Comparison of ENCODE assay signal across 20 cellular contexts in the genomic region with DNA sequence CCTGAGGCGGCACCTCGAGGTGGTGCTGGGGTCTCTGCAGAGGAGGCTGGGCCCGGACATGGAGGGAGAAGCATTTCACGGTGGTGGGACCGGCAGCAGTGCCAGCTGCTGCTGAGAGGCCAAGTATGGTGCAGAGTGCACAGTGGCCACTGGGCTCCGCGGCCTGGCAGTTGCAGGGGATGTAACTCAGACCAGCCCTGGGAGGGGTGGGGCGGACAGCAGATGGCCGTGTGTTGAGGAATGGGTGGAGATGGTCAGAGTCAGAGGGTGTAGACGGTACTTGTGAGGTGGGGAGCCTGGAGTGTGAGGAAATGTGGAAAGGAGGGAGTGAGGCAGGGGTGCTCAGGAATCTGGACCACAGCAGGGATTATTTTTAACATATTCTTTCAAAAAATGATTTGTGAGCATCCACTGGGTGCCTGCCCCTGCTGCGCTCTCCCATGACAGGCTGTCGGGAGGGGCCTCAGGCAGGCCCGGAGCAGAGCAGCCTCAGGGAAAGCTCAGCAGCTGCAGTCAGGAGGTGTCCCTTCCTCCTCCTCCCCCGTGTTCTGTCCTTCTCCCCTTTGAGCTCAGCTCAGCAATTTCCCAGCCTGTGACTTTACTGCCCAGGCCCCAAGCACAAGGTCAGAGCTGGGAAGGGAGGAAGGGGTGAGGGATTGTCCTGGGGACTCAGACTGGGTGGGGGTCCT.
DNase-seq lines count a peak whose midpoint lies in the region; ATAC-seq, FAIRE-seq and TF ChIP-seq lines count a peak whose summit lies in the region.
"Had no signal": no experiment of that assay in that cellular context is flagged by ENCODE, and none has a peak within 500 bp of the region (broad histone marks: within the 10 kb centered on the region; RNA-seq: fewer than 3 reads in every experiment).

No MANE protein-coding gene starts in this region.

- H3K4ac ChIP-seq in H9 (ENCODE audit: low read depth, low read length) = no peak overlapping the region

- intact Hi-C loops in activated CD4-positive, alpha-beta T cell treated with anti-CD3 and anti-CD28 coated beads for 36 hours (cut with DNase I, micrococcal nuclease) = no loop called here

- H4K8ac ChIP-seq in H9 (replicated peaks; ENCODE audit: insufficient read length, low read depth, low read length) = no peak overlapping the region

- no peak overlapping the region for H2BK20ac ChIP-seq in H9 (ENCODE audit: low read depth, low read length, poor library complexity, severe bottlenecking)

- no peak overlapping the region for H2AK5ac ChIP-seq in H9 (ENCODE audit: insufficient read length, low read length)

- no peak overlapping the region for H4K5ac ChIP-seq in H9 (ENCODE audit: insufficient read length, low read depth, low read length)

- CTCF ChIA-PET in activated CD4-positive, alpha-beta T cell treated with anti-CD3 and anti-CD28 coated beads for 36 hours (lab: Charles Lee) = no interaction called here

- POLR2A ChIA-PET in activated CD4-positive, alpha-beta T cell treated with anti-CD3 and anti-CD28 coated beads for 36 hours (lab: Charles Lee) = no interaction called here

- no peak overlapping the region for H2BK15ac ChIP-seq in H9 (ENCODE audit: low read depth, low read length)

- H4K91ac ChIP-seq in H9 (ENCODE audit: insufficient read length, low read depth, low read length) = no peak overlapping the region

- peaks cover 11 to 23% of the 10 kb centered on the region in 2 experiments for H3K4me1 Mint-ChIP-seq in H9
- peaks cover 52% of the 10 kb centered on the region for H3K4me1 Mint-ChIP-seq in stimulated activated effector memory CD8-positive, alpha-beta T cell treated with anti-CD3 and anti-CD28 coated beads, Interleukin-12 subunit alpha, Interleukin-12 subunit beta, amount 100 ng/mL, for 72 hours
- H3K4me1 Mint-ChIP-seq in activated CD4-positive, alpha-beta T cell treated with anti-CD3 and anti-CD28 coated beads for 36 hours = peaks cover 20% of the 10 kb centered on the region

- H3K9ac ChIP-seq in H9 (ENCODE audit: extremely low read depth, insufficient read length, low read length) = no peak overlapping the region

- no peak overlapping the region for H3K4me2 ChIP-seq in H9 (ENCODE audit: insufficient read depth, insufficient read length, low read length)
- H3K4me2 ChIP-seq: PC-9 had no signal

- H3K27ac Mint-ChIP-seq in H9 = peak overlapping the region; percentile 41 to 85 (median 76); a peak in 6 of 7 replicates
- H3K27ac Mint-ChIP-seq in stimulated activated effector memory CD8-positive, alpha-beta T cell treated with anti-CD3 and anti-CD28 coated beads, Interleukin-12 subunit alpha, Interleukin-12 subunit beta, amount 100 ng/mL, for 72 hours = peak overlapping the region; percentile 88
- H3K27ac Mint-ChIP-seq in activated CD4-positive, alpha-beta T cell treated with anti-CD3 and anti-CD28 coated beads for 36 hours = no peak overlapping the region

- WGBS in H9 (ENCODE audit: extremely low coverage, insufficient read length, low lambda C conversion rate) = no CpG with 5 or more reads among the region's 14 CpGs

- no peak overlapping the region for H2BK5ac ChIP-seq in H9 (ENCODE audit: insufficient read length, low read length)

- no peaks in the 10 kb centered on the region for H3K4me1 ChIP-seq in H9 (ENCODE audit: insufficient read depth, low read length)
- H3K4me1 ChIP-seq: colonic mucosa, foreskin keratinocyte had no signal

- no peak overlapping the region for H3K56ac ChIP-seq in H9 (ENCODE audit: insufficient read length, low read depth, low read length)

- H3K27me3 ChIP-seq in H9 (ENCODE audit: insufficient read depth, low read length) = no peaks in the 10 kb centered on the region
- H3K27me3 ChIP-seq: BE2C, colonic mucosa, foreskin keratinocyte, ovary had no signal

- no peak overlapping the region for H3K4me3 Mint-ChIP-seq in H9
- H3K4me3 Mint-ChIP-seq in stimulated activated effector memory CD8-positive, alpha-beta T cell treated with anti-CD3 and anti-CD28 coated beads, Interleukin-12 subunit alpha, Interleukin-12 subunit beta, amount 100 ng/mL, for 72 hours = no peak overlapping the region
- H3K4me3 Mint-ChIP-seq in activated CD4-positive, alpha-beta T cell treated with anti-CD3 and anti-CD28 coated beads for 36 hours = no peak overlapping the region

- no peak for TF ChIP-seq CTCF in H9 (conservative IDR thresholded peaks at IDR 0.05)

- peak; percentile 24; the same call in 1 of the 3 replicates for ATAC-seq in SK-N-SH treated with all-trans-retinoic acid at 6 μM for 48 hours
- no peak for ATAC-seq in stimulated activated effector memory CD8-positive, alpha-beta T cell treated with anti-CD3 and anti-CD28 coated beads, Interleukin-12 subunit alpha, Interleukin-12 subunit beta, amount 100 ng/mL, for 72 hours
- ATAC-seq in activated CD4-positive, alpha-beta T cell treated with anti-CD3 and anti-CD28 coated beads for 36 hours = no peak
- no peak for ATAC-seq in activated CD4-positive, CD25-positive, alpha-beta regulatory T cell treated with anti-CD3 and anti-CD28 coated beads, Interleukin-2, amount 50 U/mL, for 24 hours
- ATAC-seq: foreskin keratinocyte, left cardiac atrium had no signal

- H3K18ac ChIP-seq in H9 (ENCODE audit: insufficient read length, low read depth, low read length) = no peak overlapping the region

- H3K27ac ChIP-seq in H9 (ENCODE audit: insufficient read length, low read depth, low read length) = no peak overlapping the region
- H3K27ac ChIP-seq: colonic mucosa, foreskin keratinocyte, ovary, PC-9 had no signal

- no peak overlapping the region for H2AFZ ChIP-seq in H9 (ENCODE audit: low read length)
- H2AFZ ChIP-seq: PC-9 had no signal

- FAIRE-seq in GM19239 (lab: Jason Lieb, UNC) = no peak
- FAIRE-seq: endothelial cell of umbilical vein, GM12892 had no signal

- H3K14ac ChIP-seq in H9 (ENCODE audit: insufficient read depth, low read length) = no peak overlapping the region; the same call in 1 of the 2 replicates

- peaks cover 23 to 44% (median 28%) of the 10 kb centered on the region in 3 experiments for H3K36me3 Mint-ChIP-seq in H9 (ENCODE audit: insufficient read depth in 1 of 3, low read depth in 3 of 3)
- peaks cover 16% of the 10 kb centered on the region for H3K36me3 Mint-ChIP-seq in stimulated activated effector memory CD8-positive, alpha-beta T cell treated with anti-CD3 and anti-CD28 coated beads, Interleukin-12 subunit alpha, Interleukin-12 subunit beta, amount 100 ng/mL, for 72 hours
- H3K36me3 Mint-ChIP-seq in activated CD4-positive, alpha-beta T cell treated with anti-CD3 and anti-CD28 coated beads for 36 hours (ENCODE audit: low read depth) = peaks cover 30% of the 10 kb centered on the region

- H3K79me2 ChIP-seq in H9 (ENCODE audit: insufficient read depth, low read length) = no peaks in the 10 kb centered on the region

- H4K20me1 ChIP-seq in H9 (ENCODE audit: control insufficient read depth, insufficient read depth, insufficient read length) = no peaks in the 10 kb centered on the region

- DNase-seq in H9 (no peak), left kidney (ENCODE audit: low read depth, low spot score) (peak; percentile 84), GM19239 (ENCODE audit: insufficient read length, low spot score) (no peak)
- DNase-seq in stimulated activated effector memory CD8-positive, alpha-beta T cell treated with anti-CD3 and anti-CD28 coated beads, Interleukin-12 subunit alpha, Interleukin-12 subunit beta, amount 100 ng/mL, for 72 hours (ENCODE audit: low spot score in 2 of 2) = no peak
- no peak for DNase-seq in activated CD4-positive, alpha-beta T cell treated with anti-CD3 and anti-CD28 coated beads for 36 hours
- DNase-seq: activated CD4-positive, alpha-beta T cell treated with anti-CD3 and anti-CD28 coated beads, Interleukin-2, amount 50 U/mL, for 48 hours; activated naive CD4-positive, alpha-beta T cell treated with anti-CD3 and anti-CD28 coated beads, Interleukin-2, amount 50 U/mL, for 16 hours; activated T-cell treated with anti-CD3 and anti-CD28 coated beads, Interleukin-2, amount 50 U/mL, for 1 hour; BE2C; colonic mucosa; DMS153; foreskin keratinocyte; left cardiac atrium; NCI-H748 treated with DMSO at 0.1 percent for 48 hours; ovary; PC-9 had no signal

- H3K27me3 Mint-ChIP-seq in H9 (ENCODE audit: low read depth) = no peaks in the 10 kb centered on the region; the same call in 1 of the 2 replicates
- H3K27me3 Mint-ChIP-seq in activated CD4-positive, alpha-beta T cell treated with anti-CD3 and anti-CD28 coated beads for 36 hours = no peaks in the 10 kb centered on the region

- peaks cover 5% of the 10 kb centered on the region in 2 experiments; a peak in 3 of 5 replicates for H3K9me3 Mint-ChIP-seq in H9
- H3K9me3 Mint-ChIP-seq in stimulated activated effector memory CD8-positive, alpha-beta T cell treated with anti-CD3 and anti-CD28 coated beads, Interleukin-12 subunit alpha, Interleukin-12 subunit beta, amount 100 ng/mL, for 72 hours = peaks cover 5% of the 10 kb centered on the region
- H3K9me3 Mint-ChIP-seq in activated CD4-positive, alpha-beta T cell treated with anti-CD3 and anti-CD28 coated beads for 36 hours (ENCODE audit: low read depth) = peaks cover 7% of the 10 kb centered on the region

- H3K23me2 ChIP-seq in H9 (ENCODE audit: insufficient read length, low read depth, low read length, poor library complexity, severe bottlenecking) = no peaks in the 10 kb centered on the region

- H3K23ac ChIP-seq in H9 (ENCODE audit: insufficient read length, low read depth, low read length) = no peak overlapping the region

- no peak overlapping the region for H2BK120ac ChIP-seq in H9 (ENCODE audit: low read depth, low read length, poor library complexity, severe bottlenecking)

- no peak overlapping the region for H2BK12ac ChIP-seq in H9 (ENCODE audit: insufficient read length, low read depth, low read length)

- no peaks in the 10 kb centered on the region for H3K79me1 ChIP-seq in H9 (ENCODE audit: insufficient read depth, low read depth, low read length, poor library complexity, severe bottlenecking)

- no peak overlapping the region for H3T11ph ChIP-seq in H9 (ENCODE audit: low read length)

- no peaks in the 10 kb centered on the region for H3K9me3 ChIP-seq in H9 (ENCODE audit: control insufficient read depth, low read depth, low read length)
- H3K9me3 ChIP-seq: BE2C, colonic mucosa, ovary had no signal

TF ChIP-seq in SK-N-SH treated with all-trans-retinoic acid at 6 μM for 48 hours, 23 proteins besides CTCF, POLR2A, EP300 and RAD21:
- TF ChIP-seq PPARA (CRISPR knock-in tag; IDR thresholded peaks at IDR 0.05; ENCODE audit: borderline replicate concordance) = no peak
